23 cellular contexts compared by ENCODE assay signal in genomic region chr5:91123291-91123690, GRCh38.
"Had no signal": no experiment of that assay in that cellular context is flagged by ENCODE, and none has a peak within 500 bp of the region (broad histone marks: within the 10 kb centered on the region; RNA-seq: fewer than 3 reads in every experiment).

No MANE protein-coding gene starts in this region.

- H3K27me3 Mint-ChIP-seq: activated CD4-positive, alpha-beta memory T cell treated with anti-CD3 and anti-CD28 coated beads for 36 hours; activated CD4-positive, alpha-beta T cell treated with anti-CD3 and anti-CD28 coated beads for 36 hours; activated naive CD8-positive, alpha-beta T cell; naive B cell had no signal

- H3K27me3 ChIP-seq: body of pancreas, right atrium auricular region, transverse colon, vagina had no signal

- H3K9me3 ChIP-seq: body of pancreas, prostate gland, right atrium auricular region, transverse colon, vagina had no signal

- H3K36me3 ChIP-seq: prostate gland, right atrium auricular region, transverse colon, vagina had no signal

- H3K4me3 Mint-ChIP-seq: activated CD4-positive, alpha-beta memory T cell treated with anti-CD3 and anti-CD28 coated beads for 36 hours; activated CD4-positive, alpha-beta T cell treated with anti-CD3 and anti-CD28 coated beads for 36 hours; activated naive CD8-positive, alpha-beta T cell; endodermal cell; naive B cell; neural crest cell; T-helper 2 cell treated with Interferon-gamma antibody and Interleukin-4, amounts not matched to agents 5 μg/mL and 100 μg/mL, for 36 hours had no signal

- H3K27ac Mint-ChIP-seq: activated CD4-positive, alpha-beta memory T cell treated with anti-CD3 and anti-CD28 coated beads for 36 hours; activated CD4-positive, alpha-beta T cell treated with anti-CD3 and anti-CD28 coated beads for 36 hours; activated naive CD8-positive, alpha-beta T cell; naive B cell; T-helper 2 cell treated with Interferon-gamma antibody and Interleukin-4, amounts not matched to agents 5 μg/mL and 100 μg/mL, for 36 hours had no signal

- H3K4me3 ChIP-seq: body of pancreas, prostate gland, right atrium auricular region, transverse colon, vagina had no signal

- H3K4me1 Mint-ChIP-seq: activated CD4-positive, alpha-beta T cell treated with anti-CD3 and anti-CD28 coated beads for 36 hours; naive B cell had no signal

- H3K36me3 Mint-ChIP-seq: activated CD4-positive, alpha-beta memory T cell treated with anti-CD3 and anti-CD28 coated beads for 36 hours; activated naive CD8-positive, alpha-beta T cell; naive B cell had no signal

- DNase-seq: activated CD4-positive, alpha-beta memory T cell treated with anti-CD3 and anti-CD28 coated beads for 36 hours; activated CD4-positive, alpha-beta T cell treated with anti-CD3 and anti-CD28 coated beads for 36 hours; activated T-cell treated with anti-CD3 and anti-CD28 coated beads for 4 hours; amniotic stem cell; body of pancreas; caudate nucleus; endodermal cell; foreskin melanocyte; head of caudate nucleus; naive B cell; small intestine; stimulated activated CD4-positive, alpha-beta T cell treated with anti-CD3 and anti-CD28 coated beads, Interleukin-15, amount 100 ng/mL, for 24 hours; stimulated activated CD4-positive, alpha-beta T cell treated with anti-CD3 and anti-CD28 coated beads, Interleukin-4, amount 100 ng/mL, for 1 hour; transverse colon had no signal

- H3K9me3 Mint-ChIP-seq: activated CD4-positive, alpha-beta memory T cell treated with anti-CD3 and anti-CD28 coated beads for 36 hours; endodermal cell; naive B cell; neural crest cell; T-helper 2 cell treated with Interferon-gamma antibody and Interleukin-4, amounts not matched to agents 5 μg/mL and 100 μg/mL, for 36 hours had no signal

- H3K27ac ChIP-seq: body of pancreas, epithelial cell of prostate had no signal

- FAIRE-seq: keratinocyte, small intestine, TTC549 had no signal
